ENCODE assay signal across 23 cellular contexts in genomic region chr4:67931256-67931655, GRCh38. TPM values are rescaled to one million over a fixed set of nuclear protein-coding genes. Genes with fewer than 3 reads are reported as not detected.
DNase-seq lines count a peak whose midpoint lies in the region; ATAC-seq and TF ChIP-seq lines count a peak whose summit lies in the region.
"Had no signal": no experiment of that assay in that cellular context is flagged by ENCODE, and none has a peak within 500 bp of the region (broad histone marks: within the 10 kb centered on the region; RNA-seq: fewer than 3 reads in every experiment).

No MANE protein-coding gene starts in this region.

- no peak overlapping the region for H3K27ac ChIP-seq in RWPE2 (ENCODE audit: poor library complexity, severe bottlenecking)
- H3K27ac ChIP-seq in esophagus squamous epithelium, result peak overlapping the region; percentile 27 to 87 (median 79)
- no peak overlapping the region for H3K27ac ChIP-seq in coronary artery
- H3K27ac ChIP-seq: A549; BLaER1 treated with 17β-estradiol and CSF1 and Interleukin-3, amounts not matched to agents 10 nM and 100 nM had no signal

- TF ChIP-seq CTCF in RWPE2 (IDR thresholded peaks at IDR 0.05; ENCODE audit: poor library complexity, severe bottlenecking) (no peak), epithelial cell of esophagus (IDR thresholded peaks at IDR 0.05; ENCODE audit: insufficient read depth, low read depth, low read length, missing control alignments) (no peak), esophagus squamous epithelium (IDR thresholded peaks at IDR 0.05) (no peak), coronary artery (IDR thresholded peaks at IDR 0.05) (no peak)

- DNase-seq in RWPE2 (ENCODE audit: low spot score) (no peak), epithelial cell of esophagus (ENCODE audit: low read depth) (peak; percentile 59), esophagus squamous epithelium (lab: John Stamatoyannopoulos, UW) (no peak), coronary artery (ENCODE audit: low spot score) (no peak), NCI-H1048 (lab: John Stamatoyannopoulos, UW) (no peak), mesenteric fat pad (ENCODE audit: low spot score) (no peak)
- no peak for DNase-seq in activated T-cell treated with anti-CD3 and anti-CD28 coated beads, Interleukin-2, amount 50 U/mL, for 4 hours
- DNase-seq: 8988T; ACHN; AML-193; BE2C; Calu3; CD4-positive, alpha-beta memory T cell; COR-L47; DMS53; DMS79 treated with DMSO at 0.1 percent for 48 hours; H9 had no signal

- TF ChIP-seq POLR2A in esophagus squamous epithelium (IDR thresholded peaks at IDR 0.05), result no peak

- H3K27me3 ChIP-seq in RWPE2 (ENCODE audit: insufficient read depth, poor library complexity, severe bottlenecking), result no peaks in the 10 kb centered on the region
- H3K27me3 ChIP-seq in esophagus squamous epithelium, result no peaks in the 10 kb centered on the region
- H3K27me3 ChIP-seq: BE2C; BLaER1 treated with 17β-estradiol and CSF1 and Interleukin-3, amounts not matched to agents 10 nM and 100 nM had no signal

- H3K4me3 ChIP-seq in RWPE2 (ENCODE audit: severe bottlenecking) (no peak overlapping the region), epithelial cell of esophagus (ENCODE audit: low read length) (no peak overlapping the region), esophagus squamous epithelium (no peak overlapping the region), coronary artery (no peak overlapping the region)
- H3K4me3 ChIP-seq: A549; BLaER1 treated with 17β-estradiol and CSF1 and Interleukin-3, amounts not matched to agents 10 nM and 100 nM; GM23338 had no signal

- intact Hi-C loops in esophagus squamous epithelium (cut with DNase I), result no loop called here

- H3K4me1 Mint-ChIP-seq in activated T-cell treated with anti-CD3 and anti-CD28 coated beads, Interleukin-2, amount 50 U/mL, for 4 hours (ENCODE audit: low read depth), result no peaks in the 10 kb centered on the region
- H3K4me1 Mint-ChIP-seq: CD4-positive, alpha-beta memory T cell had no signal

- H3K9me3 ChIP-seq in RWPE2 (ENCODE audit: severe bottlenecking) (no peaks in the 10 kb centered on the region), esophagus squamous epithelium (no peaks in the 10 kb centered on the region)
- H3K9me3 ChIP-seq: A549, BE2C had no signal

- H3K36me3 ChIP-seq in RWPE2 (ENCODE audit: low read depth), result no peaks in the 10 kb centered on the region
- no peaks in the 10 kb centered on the region for H3K36me3 ChIP-seq in esophagus squamous epithelium
- H3K36me3 ChIP-seq: BE2C had no signal

- no peaks in the 10 kb centered on the region for H3K9me3 Mint-ChIP-seq in activated T-cell treated with anti-CD3 and anti-CD28 coated beads, Interleukin-2, amount 50 U/mL, for 4 hours
- H3K9me3 Mint-ChIP-seq: H9 had no signal

- ATAC-seq in RWPE2 (ENCODE audit: low read depth), result peak; percentile 29; the same call in 1 of the 3 replicates
- no peak for ATAC-seq in activated T-cell treated with anti-CD3 and anti-CD28 coated beads, Interleukin-2, amount 50 U/mL, for 4 hours
- ATAC-seq: A549, GM23338, HCT116 had no signal

- H3K4me1 ChIP-seq in RWPE2 (ENCODE audit: insufficient read depth, poor library complexity, severe bottlenecking) (peaks cover 26% of the 10 kb centered on the region), esophagus squamous epithelium (peaks cover 4 to 93% (median 33%) of the 10 kb centered on the region in 3 donors)
- H3K4me1 ChIP-seq: A549, BE2C had no signal

- H3K27me3 Mint-ChIP-seq in activated T-cell treated with anti-CD3 and anti-CD28 coated beads, Interleukin-2, amount 50 U/mL, for 4 hours (ENCODE audit: low read depth), result peaks cover 5% of the 10 kb centered on the region

- 35 to 49% methylated on average over 3 of the region's 3 CpGs for WGBS in esophagus squamous epithelium, 2 donors

- H3K4me3 Mint-ChIP-seq in activated T-cell treated with anti-CD3 and anti-CD28 coated beads, Interleukin-2, amount 50 U/mL, for 4 hours, result no peak overlapping the region
- H3K4me3 Mint-ChIP-seq: CD4-positive, alpha-beta memory T cell; GM23338; H9 had no signal

- no peaks in the 10 kb centered on the region for H3K36me3 Mint-ChIP-seq in activated T-cell treated with anti-CD3 and anti-CD28 coated beads, Interleukin-2, amount 50 U/mL, for 4 hours (ENCODE audit: insufficient read depth)
- H3K36me3 Mint-ChIP-seq: CD4-positive, alpha-beta memory T cell had no signal

RNA-seq across cellular contexts. Expression of gene TMPRSS11A, which starts 32.0 kb away (rescaled TPM):
- total RNA-seq in esophagus squamous epithelium, result 100 to 1,000 TPM in 2 of 4 donors, 10 to 100 TPM in 2; 36.6 to 153 (median 93.2) TPM
- not detected for total RNA-seq in mesenteric fat pad
- not detected for total RNA-seq in activated T-cell treated with anti-CD3 and anti-CD28 coated beads, Interleukin-2, amount 50 U/mL, for 4 hours
- total RNA-seq: Calu3; CD4-positive, alpha-beta memory T cell; Daoy; GM23338; H4; H9 had no signal

RNA-seq across cellular contexts. Expression of gene TMPRSS11D, which starts 47.5 kb away (rescaled TPM):
- total RNA-seq in esophagus squamous epithelium, result 100 to 1,000 TPM in 3 of 4 donors, 10 to 100 TPM in 1; 45.0 to 208 (median 163) TPM
- not detected for total RNA-seq in mesenteric fat pad
- total RNA-seq in activated T-cell treated with anti-CD3 and anti-CD28 coated beads, Interleukin-2, amount 50 U/mL, for 4 hours, result not detected
- total RNA-seq: Calu3; CD4-positive, alpha-beta memory T cell; Daoy; GM23338; H9 had no signal

Comparison
In these comparisons a context has a peak if more than half of its experiments do, and no peak if none do; other contexts are left out.
1. H3K27ac ChIP-seq: peak in esophagus squamous epithelium (4 of 4); none in RWPE2 (single experiment) and coronary artery (0 of 2).
2. RNA of gene TMPRSS11A, which starts 32.0 kb away (total RNA-seq): 36.6 to 153 TPM in esophagus squamous epithelium; not detected in mesenteric fat pad (single experiment) and not detected in activated T-cell treated with anti-CD3 and anti-CD28 coated beads, Interleukin-2, amount 50 U/mL, for 4 hours; every median in the first group is over 10 times any median in the second.
3. RNA of gene TMPRSS11D, which starts 47.5 kb away (total RNA-seq): 45.0 to 208 TPM in esophagus squamous epithelium; not detected in mesenteric fat pad (single experiment) and not detected in activated T-cell treated with anti-CD3 and anti-CD28 coated beads, Interleukin-2, amount 50 U/mL, for 4 hours; every median in the first group is over 10 times any median in the second.